24 cellular contexts compared by ENCODE assay signal in the genomic region with DNA sequence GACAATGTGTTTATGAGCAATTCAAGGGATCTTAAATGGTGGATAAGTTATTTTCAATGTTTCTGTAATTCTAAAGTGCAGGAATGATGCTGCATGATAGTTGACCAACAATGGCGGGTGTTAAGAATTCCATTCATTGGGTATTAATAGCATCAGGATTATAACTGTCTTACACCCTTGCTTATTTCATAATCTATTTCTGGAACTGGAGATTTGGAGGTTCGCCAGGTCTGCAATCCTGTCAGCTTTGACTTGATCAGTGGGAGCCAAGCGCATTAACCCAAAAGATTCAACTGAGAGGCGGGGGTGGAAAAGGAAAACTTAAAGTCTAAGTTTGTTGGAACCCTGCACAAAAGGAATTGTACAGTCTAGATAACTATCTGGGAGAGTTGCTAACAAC.
DNase-seq lines count a peak whose midpoint lies in the region; TF ChIP-seq lines count a peak whose summit lies in the region.
"Had no signal": no experiment of that assay in that cellular context is flagged by ENCODE, and none has a peak within 500 bp of the region (broad histone marks: within the 10 kb centered on the region; RNA-seq: fewer than 3 reads in every experiment).

No MANE protein-coding gene starts in this region.

- in situ Hi-C loops in KBM-7 (cut with MboI; ENCODE audit: low pct_unique_long_range_greater_than_20kb, low sequenced_read_pairs) = no loop called here

- H3K36me3 ChIP-seq in A673 (ENCODE audit: insufficient read depth, low read length, poor library complexity, severe bottlenecking) = no peaks in the 10 kb centered on the region
- no peaks in the 10 kb centered on the region for H3K36me3 ChIP-seq in CD8-positive, alpha-beta memory T cell (ENCODE audit: insufficient read depth, low read length)
- H3K36me3 ChIP-seq: BLaER1, gastroesophageal sphincter, neutrophil had no signal

- POLR2A ChIA-PET in A673 (lab: Charles Lee; ENCODE audit: low non-redundant PET) = no interaction called here
- POLR2A ChIA-PET in CD8-positive, alpha-beta memory T cell (lab: Charles Lee) = no interaction called here

- peaks cover 0 to 3% (median 0%) of the 10 kb centered on the region in 5 donors for H3K9me3 Mint-ChIP-seq in CD8-positive, alpha-beta memory T cell
- H3K9me3 Mint-ChIP-seq: activated CD4-positive, alpha-beta T cell treated with anti-CD3 and anti-CD28 coated beads, Interleukin-2, amount 10 ng/mL, durations not matched to agents 24 days and 14 days; activated T-cell treated with anti-CD3 and anti-CD28 coated beads, Interleukin-2, amount 50 U/mL, for 4 hours had no signal

- no TSS peak for BruUV-seq in A673 (replicated peaks; lab: Mats Ljungman, UMichigan)

- no peaks in the 10 kb centered on the region for H3K27me3 Mint-ChIP-seq in CD8-positive, alpha-beta memory T cell
- H3K27me3 Mint-ChIP-seq: activated CD4-positive, alpha-beta T cell treated with anti-CD3 and anti-CD28 coated beads, Interleukin-2, amount 10 ng/mL, durations not matched to agents 24 days and 14 days had no signal

- no peak overlapping the region for H3K27ac ChIP-seq in A673 (ENCODE audit: low read depth, low read length, poor library complexity, severe bottlenecking)
- no peak overlapping the region for H3K27ac ChIP-seq in CD8-positive, alpha-beta memory T cell (ENCODE audit: low read depth, low read length)
- H3K27ac ChIP-seq: A549, BLaER1, gastroesophageal sphincter, neutrophil, SK-N-MC, testis, VCaP had no signal

- CTCF ChIA-PET in A673 (lab: Charles Lee) = no interaction called here
- CTCF ChIA-PET in CD8-positive, alpha-beta memory T cell (lab: Charles Lee) = no interaction called here

- H3K27me3 ChIP-seq in A673 (replicated peaks; ENCODE audit: insufficient read depth, low read depth, low read length, poor library complexity) = no peaks in the 10 kb centered on the region
- H3K27me3 ChIP-seq in CD8-positive, alpha-beta memory T cell (ENCODE audit: insufficient read depth, low read length, poor library complexity, severe bottlenecking) = peaks cover 5% of the 10 kb centered on the region
- H3K27me3 ChIP-seq: BLaER1, gastroesophageal sphincter, neutrophil, testis had no signal

- H3K27ac Mint-ChIP-seq in CD8-positive, alpha-beta memory T cell = no peak overlapping the region
- H3K27ac Mint-ChIP-seq: activated CD4-positive, alpha-beta T cell treated with anti-CD3 and anti-CD28 coated beads, Interleukin-2, amount 10 ng/mL, durations not matched to agents 24 days and 14 days had no signal

- H3K4me1 ChIP-seq in A673 (ENCODE audit: insufficient read depth, low read length, poor library complexity, severe bottlenecking) = no peaks in the 10 kb centered on the region
- no peaks in the 10 kb centered on the region for H3K4me1 ChIP-seq in CD8-positive, alpha-beta memory T cell (ENCODE audit: insufficient read depth, low read length)
- H3K4me1 ChIP-seq: A549, BLaER1, Caco-2, testis had no signal

- intact Hi-C loops in A673 (cut with micrococcal nuclease; ENCODE audit: unreplicated experiment) = no loop called here

- H3K36me3 Mint-ChIP-seq in CD8-positive, alpha-beta memory T cell = no peaks in the 10 kb centered on the region

- H3K4me3 ChIP-seq in A673 (ENCODE audit: low read depth, low read length, poor library complexity, severe bottlenecking) = no peak overlapping the region
- H3K4me3 ChIP-seq in fibroblast of pulmonary artery (replicated peaks; ENCODE audit: low read depth, low read length) = no peak overlapping the region
- H3K4me3 ChIP-seq in CD8-positive, alpha-beta memory T cell (ENCODE audit: low read length) = no peak overlapping the region
- H3K4me3 ChIP-seq: A549, BLaER1, gastroesophageal sphincter, SK-N-MC, testis had no signal

- no peak overlapping the region for H3K4me3 Mint-ChIP-seq in CD8-positive, alpha-beta memory T cell
- H3K4me3 Mint-ChIP-seq: activated CD4-positive, alpha-beta T cell treated with anti-CD3 and anti-CD28 coated beads, Interleukin-2, amount 10 ng/mL, durations not matched to agents 24 days and 14 days; activated T-cell treated with anti-CD3 and anti-CD28 coated beads, Interleukin-2, amount 50 U/mL, for 4 hours had no signal

- no peaks in the 10 kb centered on the region for H3K4me1 Mint-ChIP-seq in CD8-positive, alpha-beta memory T cell
- H3K4me1 Mint-ChIP-seq: activated CD4-positive, alpha-beta T cell treated with anti-CD3 and anti-CD28 coated beads, Interleukin-2, amount 10 ng/mL, durations not matched to agents 24 days and 14 days had no signal

- H3K9me3 ChIP-seq in A673 (ENCODE audit: low read depth, low read length, poor library complexity, severe bottlenecking) = no peaks in the 10 kb centered on the region
- H3K9me3 ChIP-seq in CD8-positive, alpha-beta memory T cell (ENCODE audit: low read length) = no peaks in the 10 kb centered on the region
- H3K9me3 ChIP-seq: BLaER1, Caco-2, gastroesophageal sphincter, neutrophil, testis had no signal

- DNase-seq in A673 (ENCODE audit: low spot score) (peak; percentile 7), amniotic epithelial cell (ENCODE audit: low read depth) (peak; percentile 31), fibroblast of pulmonary artery (ENCODE audit: low read depth) (peak; percentile 50), iris pigment epithelial cell (ENCODE audit: low read depth) (peak; percentile 57), NCI-H2081 (lab: John Stamatoyannopoulos, UW) (no peak), T1000 (lab: John Stamatoyannopoulos, UW) (no peak), KBM-7 (no peak)
- DNase-seq in CD8-positive, alpha-beta memory T cell = no peak
- DNase-seq: activated CD4-positive, alpha-beta T cell treated with anti-CD3 and anti-CD28 coated beads, Interleukin-2, amount 10 ng/mL, durations not matched to agents 24 days and 14 days; activated T-cell treated with anti-CD3 and anti-CD28 coated beads, Interleukin-2, amount 50 U/mL, for 4 hours; Caco-2; Kasumi-1; NCI-H1092; NCI-H187; NCI-H526; RPMI8226; stimulated activated naive CD4-positive, alpha-beta T cell treated with Interleukin-2 at 50 U/mL for 16 hours; testis had no signal

- TF ChIP-seq CTCF in A673 (conservative IDR thresholded peaks at IDR 0.05; ENCODE audit: low read depth, low read length) (no peak), fibroblast of pulmonary artery (IDR thresholded peaks at IDR 0.05; ENCODE audit: low read length, missing control alignments) (no peak)

Comparison
In these comparisons a context has a peak if more than half of its experiments do, and no peak if none do; other contexts are left out.
1. DNase-seq: peak in A673 (single experiment), amniotic epithelial cell (single experiment), fibroblast of pulmonary artery (single experiment) and iris pigment epithelial cell (single experiment); none in NCI-H2081 (0 of 2), CD8-positive, alpha-beta memory T cell (0 of 5), T1000 (single experiment) and KBM-7 (single experiment).